ENCODE assay signal across 15 cellular contexts in the genomic region with DNA sequence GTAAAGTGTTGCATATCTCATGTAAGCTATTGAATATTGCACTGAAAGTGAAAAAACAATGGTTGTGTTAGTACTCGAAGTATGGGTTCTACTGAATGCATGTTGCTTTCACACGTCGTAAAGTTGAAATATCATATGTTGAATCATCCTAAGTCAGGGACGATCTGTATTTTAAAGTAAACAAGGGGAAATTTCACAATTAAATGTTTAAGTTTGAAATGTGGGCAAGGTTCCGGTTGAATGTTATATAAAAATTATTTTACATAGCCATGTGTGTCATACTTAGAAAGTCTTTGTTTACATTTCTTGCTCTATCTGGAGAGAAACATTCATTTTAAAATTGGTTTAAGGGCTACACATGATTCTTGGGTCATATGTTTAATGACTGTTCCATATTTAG.
DNase-seq lines count a peak whose midpoint lies in the region; ATAC-seq and TF ChIP-seq lines count a peak whose summit lies in the region.
"Had no signal": no experiment of that assay in that cellular context is flagged by ENCODE, and none has a peak within 500 bp of the region (broad histone marks: within the 10 kb centered on the region; RNA-seq: fewer than 3 reads in every experiment).

No MANE protein-coding gene starts in this region.

- no peaks in the 10 kb centered on the region for H3K9me3 ChIP-seq in neuronal stem cell (replicated peaks in 1 of 2; ENCODE audit: control insufficient read depth in 2 of 2, insufficient read depth in 1 of 2, low read depth in 1 of 2, low read length in 2 of 2)
- H3K9me3 ChIP-seq: BE2C had no signal

- peaks cover 3 to 6% of the 10 kb centered on the region in 2 donors for H3K4me1 ChIP-seq in neuronal stem cell (ENCODE audit: control insufficient read depth in 2 of 2, insufficient read depth in 1 of 2, low read depth in 1 of 2, low read length in 2 of 2)
- H3K4me1 ChIP-seq: BE2C had no signal

- ATAC-seq in GM21576 (IDR thresholded peaks at IDR 0.05; ENCODE audit: unreplicated experiment): no peak
- ATAC-seq in left colon: no peak
- ATAC-seq: GM23338 had no signal

- H3K23ac ChIP-seq in neuronal stem cell (ENCODE audit: low read depth, low read length, poor library complexity): no peak overlapping the region

- H3K4ac ChIP-seq in neuronal stem cell (ENCODE audit: low read length): no peak overlapping the region

- no peak overlapping the region for H2BK120ac ChIP-seq in neuronal stem cell (ENCODE audit: low read depth, low read length)

- TF ChIP-seq CTCF in HFF-Myc (IDR thresholded peaks at IDR 0.05; ENCODE audit: low read depth, low read length, missing control alignments): no peak

- no peak overlapping the region for H2AK5ac ChIP-seq in neuronal stem cell (ENCODE audit: low read depth, low read length)

- no CpG with 5 or more reads among the region's 5 CpGs for WGBS in neuronal stem cell (ENCODE audit: extremely low coverage in 2 of 2, insufficient read length in 2 of 2, insufficient replicate concordance in 1 of 2), 2 donors

- H3K4me3 ChIP-seq in HFF-Myc (replicated peaks; ENCODE audit: low read depth, low read length) (no peak overlapping the region), skeletal muscle cell (ENCODE audit: low read depth, low read length) (no peak overlapping the region), neuronal stem cell (ENCODE audit: low read length in 2 of 2) (no peak overlapping the region)
- H3K4me3 ChIP-seq: GM23338 had no signal

- no peaks in the 10 kb centered on the region for H3K27me3 ChIP-seq in neuronal stem cell (ENCODE audit: control insufficient read depth in 3 of 3, insufficient read depth in 3 of 3, low read depth in 1 of 3, low read length in 3 of 3)
- H3K27me3 ChIP-seq: BE2C had no signal

- H4K91ac ChIP-seq in neuronal stem cell (ENCODE audit: low read depth, low read length, poor library complexity): no peak overlapping the region

- no peak overlapping the region for H3K4me2 ChIP-seq in neuronal stem cell (ENCODE audit: insufficient read depth, low read length, poor library complexity, severe bottlenecking)
- H3K4me2 ChIP-seq: GM23338 had no signal

- intact Hi-C loops in left colon (cut with DNase I, micrococcal nuclease): no loop called here

- DNase-seq in EH (ENCODE audit: low read depth): peak; percentile 10
- peak; percentile 9 for DNase-seq in HFF-Myc (ENCODE audit: extremely low read depth, low read depth)
- peak; percentile 25 for DNase-seq in fibroblast of peridontal ligament (ENCODE audit: extremely low read depth)
- peak; percentile 50 for DNase-seq in skeletal muscle cell (ENCODE audit: low read depth)
- DNase-seq in left colon: no peak
- DNase-seq in neuronal stem cell (ENCODE audit: low spot score): no peak
- DNase-seq: BE2C; CD4-positive, alpha-beta memory T cell; DMS79; EL; GDM1; H7 had no signal

- no peak overlapping the region for H2BK12ac ChIP-seq in neuronal stem cell (ENCODE audit: low read length)

- H4K8ac ChIP-seq in neuronal stem cell (ENCODE audit: low read depth, low read length): no peak overlapping the region

- H3K27ac ChIP-seq in neuronal stem cell (replicated peaks; ENCODE audit: low read length): no peak overlapping the region
- H3K27ac ChIP-seq: C4-2B had no signal

- no peaks in the 10 kb centered on the region for H3K36me3 ChIP-seq in neuronal stem cell (replicated peaks in 1 of 2; ENCODE audit: control insufficient read depth in 2 of 2, insufficient read depth in 2 of 2, low read length in 2 of 2)
- H3K36me3 ChIP-seq: BE2C had no signal

- no peak overlapping the region for H3K14ac ChIP-seq in neuronal stem cell (ENCODE audit: low read length)

- H3K79me1 ChIP-seq in neuronal stem cell (ENCODE audit: low read depth, low read length): no peaks in the 10 kb centered on the region

- H2BK15ac ChIP-seq in neuronal stem cell (ENCODE audit: low read length): no peak overlapping the region

- H3K9ac ChIP-seq in neuronal stem cell (ENCODE audit: low read depth, low read length, poor library complexity): no peak overlapping the region

- H2BK5ac ChIP-seq in neuronal stem cell (ENCODE audit: low read length): no peak overlapping the region

- no peak overlapping the region for H3K18ac ChIP-seq in neuronal stem cell (ENCODE audit: low read length)

- no peak overlapping the region for H2AFZ ChIP-seq in neuronal stem cell (ENCODE audit: low read length)
- H2AFZ ChIP-seq: GM23338 had no signal

Comparison
In these comparisons a context has a peak if more than half of its experiments do, and no peak if none do; other contexts are left out.
1. DNase-seq: peak in EH (single experiment), HFF-Myc (single experiment), fibroblast of peridontal ligament (single experiment) and skeletal muscle cell (single experiment); none in left colon (0 of 2) and neuronal stem cell (single experiment).